ENCODE assay signal across 19 cellular contexts in the genomic region with DNA sequence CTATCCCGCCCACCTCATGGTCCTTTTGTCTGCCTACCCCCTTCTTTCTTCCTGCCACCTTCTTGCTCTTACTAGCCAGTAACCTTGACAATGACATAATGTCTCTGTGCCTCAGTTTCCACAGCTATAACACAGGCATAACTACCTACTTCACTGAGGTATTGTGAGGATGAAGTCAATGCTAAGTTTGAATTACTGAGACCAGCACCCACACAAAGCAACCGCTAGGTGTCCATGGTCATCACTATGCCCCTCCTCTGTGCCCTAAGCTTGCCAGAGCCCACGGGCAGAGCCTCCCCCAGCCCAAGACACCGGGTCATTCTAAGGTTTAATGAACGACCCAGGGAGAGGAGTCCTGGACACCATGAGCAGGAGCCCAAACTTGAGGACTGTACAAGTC.
DNase-seq lines count a peak whose midpoint lies in the region; ATAC-seq and TF ChIP-seq lines count a peak whose summit lies in the region.
"Had no signal": no experiment of that assay in that cellular context is flagged by ENCODE, and none has a peak within 500 bp of the region (broad histone marks: within the 10 kb centered on the region; RNA-seq: fewer than 3 reads in every experiment).

No MANE protein-coding gene starts in this region.

- no peak overlapping the region for H3K4me2 ChIP-seq in OCI-LY3 (ENCODE audit: low read length)
- H3K4me2 ChIP-seq: KMS-11 had no signal

- H3K27ac Mint-ChIP-seq in activated naive CD8-positive, alpha-beta T cell treated with anti-CD3 and anti-CD28 coated beads, Interleukin-2, amount 10 ng/mL, durations not matched to agents 7 days and 5 days: peak overlapping the region; percentile 47
- H3K27ac Mint-ChIP-seq in activated naive CD8-positive, alpha-beta T cell treated with anti-CD3 and anti-CD28 coated beads for 36 hours: no peak overlapping the region
- no peak overlapping the region for H3K27ac Mint-ChIP-seq in endodermal cell
- H3K27ac Mint-ChIP-seq in stimulated activated memory B cell treated with anti-CD40 and anti-IgM and Interleukin-4, amounts not matched to agents 10 μg/mL and 1 μg/mL and 100 μg/mL, for 72 hours: peak overlapping the region; percentile 62
- H3K27ac Mint-ChIP-seq in osteocyte (ENCODE audit: unreplicated experiment): no peak overlapping the region

- H3K27ac ChIP-seq in OCI-LY3 (ENCODE audit: low read length) (no peak overlapping the region), endodermal cell (ENCODE audit: low read depth, low read length) (no peak overlapping the region), body of pancreas (no peak overlapping the region)
- H3K27ac ChIP-seq: BLaER1 treated with 17β-estradiol and CSF1 and Interleukin-3, amounts not matched to agents 10 nM and 100 nM; KMS-11 had no signal

- H3K4me3 ChIP-seq in OCI-LY3 (ENCODE audit: low read length): no peak overlapping the region
- H3K4me3 ChIP-seq in endodermal cell (ENCODE audit: low read length): no peak overlapping the region
- H3K4me3 ChIP-seq in body of pancreas: no peak overlapping the region
- H3K4me3 ChIP-seq: BLaER1 treated with 17β-estradiol and CSF1 and Interleukin-3, amounts not matched to agents 10 nM and 100 nM had no signal

- no peak for ATAC-seq in activated naive CD8-positive, alpha-beta T cell treated with anti-CD3 and anti-CD28 coated beads, Interleukin-2, amount 10 ng/mL, durations not matched to agents 7 days and 5 days (ENCODE audit: low read depth)
- no peak for ATAC-seq in stimulated activated memory B cell treated with anti-CD40 and anti-IgM and Interleukin-4, amounts not matched to agents 10 μg/mL and 1 μg/mL and 100 μg/mL, for 72 hours
- ATAC-seq in body of pancreas: no peak

- intact Hi-C loops in body of pancreas (cut with DNase I): no loop called here

- H3K9me3 Mint-ChIP-seq in activated naive CD8-positive, alpha-beta T cell treated with anti-CD3 and anti-CD28 coated beads, Interleukin-2, amount 10 ng/mL, durations not matched to agents 7 days and 5 days: no peaks in the 10 kb centered on the region
- H3K9me3 Mint-ChIP-seq in activated naive CD8-positive, alpha-beta T cell treated with anti-CD3 and anti-CD28 coated beads for 36 hours: no peaks in the 10 kb centered on the region
- H3K9me3 Mint-ChIP-seq in endodermal cell (no peaks in the 10 kb centered on the region), osteocyte (ENCODE audit: unreplicated experiment) (no peaks in the 10 kb centered on the region)
- H3K9me3 Mint-ChIP-seq in stimulated activated memory B cell treated with anti-CD40 and anti-IgM and Interleukin-4, amounts not matched to agents 10 μg/mL and 1 μg/mL and 100 μg/mL, for 72 hours: no peaks in the 10 kb centered on the region
- H3K9me3 Mint-ChIP-seq: activated naive CD4-positive, alpha-beta T cell treated with anti-CD3 and anti-CD28 coated beads, Interleukin-2, amount 10 ng/mL, durations not matched to agents 7 days and 5 days; natural killer cell treated with Interleukin-12 subunit alpha and Interleukin-12 subunit beta and Interleukin-15 and Interleukin-18, amount 100 ng/mL, for 72 hours had no signal

- H3K4me1 ChIP-seq in OCI-LY3 (ENCODE audit: low read length) (peaks cover 12% of the 10 kb centered on the region), endodermal cell (ENCODE audit: control insufficient read depth, insufficient read depth, low read length) (peaks cover 15% of the 10 kb centered on the region), body of pancreas (no peaks in the 10 kb centered on the region)

- H3K4me3 Mint-ChIP-seq in activated naive CD8-positive, alpha-beta T cell treated with anti-CD3 and anti-CD28 coated beads, Interleukin-2, amount 10 ng/mL, durations not matched to agents 7 days and 5 days: no peak overlapping the region
- no peak overlapping the region for H3K4me3 Mint-ChIP-seq in activated naive CD8-positive, alpha-beta T cell treated with anti-CD3 and anti-CD28 coated beads for 36 hours
- H3K4me3 Mint-ChIP-seq in endodermal cell: no peak overlapping the region
- no peak overlapping the region for H3K4me3 Mint-ChIP-seq in stimulated activated memory B cell treated with anti-CD40 and anti-IgM and Interleukin-4, amounts not matched to agents 10 μg/mL and 1 μg/mL and 100 μg/mL, for 72 hours
- H3K4me3 Mint-ChIP-seq in osteocyte (ENCODE audit: unreplicated experiment): no peak overlapping the region
- H3K4me3 Mint-ChIP-seq: activated naive CD4-positive, alpha-beta T cell treated with anti-CD3 and anti-CD28 coated beads, Interleukin-2, amount 10 ng/mL, durations not matched to agents 7 days and 5 days; natural killer cell treated with Interleukin-12 subunit alpha and Interleukin-12 subunit beta and Interleukin-15 and Interleukin-18, amount 100 ng/mL, for 72 hours had no signal

- H3K9ac ChIP-seq in OCI-LY3 (ENCODE audit: low read length) (no peak overlapping the region), endodermal cell (ENCODE audit: extremely low read depth, low read length, poor library complexity, severe bottlenecking) (no peak overlapping the region)
- H3K9ac ChIP-seq: BLaER1 treated with 17β-estradiol and CSF1 and Interleukin-3, amounts not matched to agents 10 nM and 100 nM; KMS-11 had no signal

- peaks cover 61% of the 10 kb centered on the region for H3K79me2 ChIP-seq in OCI-LY3 (ENCODE audit: low read length)

- H3K36me3 Mint-ChIP-seq in activated naive CD8-positive, alpha-beta T cell treated with anti-CD3 and anti-CD28 coated beads, Interleukin-2, amount 10 ng/mL, durations not matched to agents 7 days and 5 days: peaks cover 53% of the 10 kb centered on the region
- peaks cover 76% of the 10 kb centered on the region for H3K36me3 Mint-ChIP-seq in activated naive CD8-positive, alpha-beta T cell treated with anti-CD3 and anti-CD28 coated beads for 36 hours
- H3K36me3 Mint-ChIP-seq in endodermal cell (ENCODE audit: low read depth): no peaks in the 10 kb centered on the region
- peaks cover 80% of the 10 kb centered on the region for H3K36me3 Mint-ChIP-seq in stimulated activated memory B cell treated with anti-CD40 and anti-IgM and Interleukin-4, amounts not matched to agents 10 μg/mL and 1 μg/mL and 100 μg/mL, for 72 hours
- peaks cover 51% of the 10 kb centered on the region for H3K36me3 Mint-ChIP-seq in osteocyte (ENCODE audit: unreplicated experiment)

- H3K27me3 ChIP-seq in OCI-LY3 (ENCODE audit: low read depth, low read length) (no peaks in the 10 kb centered on the region), endodermal cell (ENCODE audit: control insufficient read depth, insufficient read depth, low read length, poor library complexity, severe bottlenecking) (no peaks in the 10 kb centered on the region), body of pancreas (no peaks in the 10 kb centered on the region)
- H3K27me3 ChIP-seq: BLaER1 treated with 17β-estradiol and CSF1 and Interleukin-3, amounts not matched to agents 10 nM and 100 nM had no signal

- no peak for TF ChIP-seq POLR2A in body of pancreas (IDR thresholded peaks at IDR 0.05)

- H3K27me3 Mint-ChIP-seq in activated naive CD8-positive, alpha-beta T cell treated with anti-CD3 and anti-CD28 coated beads, Interleukin-2, amount 10 ng/mL, durations not matched to agents 7 days and 5 days: no peaks in the 10 kb centered on the region
- no peaks in the 10 kb centered on the region for H3K27me3 Mint-ChIP-seq in activated naive CD8-positive, alpha-beta T cell treated with anti-CD3 and anti-CD28 coated beads for 36 hours
- H3K27me3 Mint-ChIP-seq in endodermal cell (ENCODE audit: insufficient read depth) (peaks cover 7% of the 10 kb centered on the region), osteocyte (ENCODE audit: unreplicated experiment) (no peaks in the 10 kb centered on the region)
- H3K27me3 Mint-ChIP-seq in stimulated activated memory B cell treated with anti-CD40 and anti-IgM and Interleukin-4, amounts not matched to agents 10 μg/mL and 1 μg/mL and 100 μg/mL, for 72 hours: no peaks in the 10 kb centered on the region
- H3K27me3 Mint-ChIP-seq: activated naive CD4-positive, alpha-beta T cell treated with anti-CD3 and anti-CD28 coated beads, Interleukin-2, amount 10 ng/mL, durations not matched to agents 7 days and 5 days; natural killer cell treated with Interleukin-12 subunit alpha and Interleukin-12 subunit beta and Interleukin-15 and Interleukin-18, amount 100 ng/mL, for 72 hours had no signal

- TF ChIP-seq CTCF in OCI-LY3 (IDR thresholded peaks at IDR 0.05; ENCODE audit: low read depth, low read length) (peak; percentile 23; the same call in 1 of the 2 replicates), endodermal cell (conservative IDR thresholded peaks at IDR 0.05) (peak; percentile 76), body of pancreas (IDR thresholded peaks at IDR 0.05) (no peak), osteocyte (IDR thresholded peaks at IDR 0.05) (no peak)

- H3K36me3 ChIP-seq in OCI-LY3 (replicated peaks; ENCODE audit: low read depth, low read length) (peaks cover 89% of the 10 kb centered on the region), endodermal cell (ENCODE audit: control insufficient read depth, insufficient read depth, low read length) (no peaks in the 10 kb centered on the region), body of pancreas (replicated peaks in 1 of 2; ENCODE audit: insufficient read depth in 1 of 2, low read depth in 2 of 2) (no peaks in the 10 kb centered on the region)

- H3K4me1 Mint-ChIP-seq in activated naive CD8-positive, alpha-beta T cell treated with anti-CD3 and anti-CD28 coated beads, Interleukin-2, amount 10 ng/mL, durations not matched to agents 7 days and 5 days: peaks cover 30% of the 10 kb centered on the region
- peaks cover 55% of the 10 kb centered on the region for H3K4me1 Mint-ChIP-seq in activated naive CD8-positive, alpha-beta T cell treated with anti-CD3 and anti-CD28 coated beads for 36 hours
- H3K4me1 Mint-ChIP-seq in endodermal cell: peaks cover 17% of the 10 kb centered on the region
- peaks cover 56% of the 10 kb centered on the region for H3K4me1 Mint-ChIP-seq in stimulated activated memory B cell treated with anti-CD40 and anti-IgM and Interleukin-4, amounts not matched to agents 10 μg/mL and 1 μg/mL and 100 μg/mL, for 72 hours
- H3K4me1 Mint-ChIP-seq in osteocyte (ENCODE audit: unreplicated experiment): peaks cover 49% of the 10 kb centered on the region

- POLR2A ChIA-PET in activated naive CD8-positive, alpha-beta T cell treated with anti-CD3 and anti-CD28 coated beads, Interleukin-2, amount 10 ng/mL, durations not matched to agents 7 days and 5 days (lab: Charles Lee): no interaction called here

- 81 to 82% methylated on average over 2 to 5 of the region's 5 CpGs for WGBS in endodermal cell (ENCODE audit: insufficient coverage in 1 of 2, insufficient read length in 1 of 2), 2 experiments
- WGBS in body of pancreas, 2 donors: 39 to 65% methylated on average over 5 of the region's 5 CpGs

- no peaks in the 10 kb centered on the region for H3K9me3 ChIP-seq in OCI-LY3 (ENCODE audit: insufficient read depth, low read length)
- no peaks in the 10 kb centered on the region for H3K9me3 ChIP-seq in endodermal cell (ENCODE audit: control insufficient read depth, low read length)
- H3K9me3 ChIP-seq in body of pancreas: no peaks in the 10 kb centered on the region

- DNase-seq in activated naive CD8-positive, alpha-beta T cell treated with anti-CD3 and anti-CD28 coated beads, Interleukin-2, amount 10 ng/mL, durations not matched to agents 7 days and 5 days: no peak
- DNase-seq in activated naive CD8-positive, alpha-beta T cell treated with anti-CD3 and anti-CD28 coated beads for 36 hours: no peak
- DNase-seq in endodermal cell (no peak), occipital lobe (lab: John Stamatoyannopoulos, UW) (no peak), body of pancreas (no peak), osteocyte (ENCODE audit: extremely low spot score, unreplicated experiment) (no peak)
- DNase-seq: activated CD4-positive, alpha-beta T cell treated with anti-CD3 and anti-CD28 coated beads, Interleukin-2, amount 50 U/mL, for 48 hours; activated naive CD4-positive, alpha-beta T cell treated with anti-CD3 and anti-CD28 coated beads, Interleukin-2, amount 10 ng/mL, durations not matched to agents 7 days and 5 days; DMS53; NCI-H1092 treated with DMSO at 0.1 percent for 48 hours; NCI-H2081; NCI-H510A; stimulated activated CD4-positive, alpha-beta T cell treated with anti-CD3 and anti-CD28 coated beads, Interleukin-4, amount 100 ng/mL, for 24 hours; substantia nigra had no signal

- no peak overlapping the region for H2AFZ ChIP-seq in OCI-LY3 (ENCODE audit: low read depth, low read length)

- peaks cover 90% of the 10 kb centered on the region for H4K20me1 ChIP-seq in OCI-LY3 (ENCODE audit: insufficient read depth, low read length)

Comparison
In these comparisons a context has a peak if more than half of its experiments do, and no peak if none do; other contexts are left out.
1. H3K27ac Mint-ChIP-seq: peak in activated naive CD8-positive, alpha-beta T cell treated with anti-CD3 and anti-CD28 coated beads, Interleukin-2, amount 10 ng/mL, durations not matched to agents 7 days and 5 days (single experiment) and stimulated activated memory B cell treated with anti-CD40 and anti-IgM and Interleukin-4, amounts not matched to agents 10 μg/mL and 1 μg/mL and 100 μg/mL, for 72 hours (single experiment); none in activated naive CD8-positive, alpha-beta T cell treated with anti-CD3 and anti-CD28 coated beads for 36 hours (single experiment), endodermal cell (single experiment) and osteocyte (single experiment).
2. CTCF ChIP-seq: peak in OCI-LY3 (single experiment) and endodermal cell (single experiment); none in body of pancreas (0 of 7) and osteocyte (single experiment).